In genomic region chr10:83542774-83543291, GRCh38 we compare ENCODE assay signal across 8 cellular contexts.
DNase-seq lines count a peak whose midpoint lies in the region; ATAC-seq, FAIRE-seq and TF ChIP-seq lines count a peak whose summit lies in the region.

No MANE protein-coding gene starts in this region.

- peak; percentile 85 for DNase-seq in NCI-H526 treated with DMSO at 0.1 percent for 48 hours (lab: John Stamatoyannopoulos, UW)
- DNase-seq in nephron progenitor cell: no peak
- DNase-seq in RKO (ENCODE audit: low spot score): no peak
- no peak for DNase-seq in SKM-1 (lab: John Stamatoyannopoulos, UW; ENCODE audit: unreplicated experiment)
- no peak for DNase-seq in RCC 7860 (ENCODE audit: low spot score)

- no peaks in the 10 kb centered on the region for H3K27me3 Mint-ChIP-seq in nephron progenitor cell (ENCODE audit: low read depth, poor library complexity)

- TF ChIP-seq CTCF in nephron progenitor cell (IDR thresholded peaks at IDR 0.05): no peak

- FAIRE-seq in RCC 7860 (lab: Jason Lieb, UNC): no peak

- no peaks in the 10 kb centered on the region for H3K36me3 Mint-ChIP-seq in nephron progenitor cell (ENCODE audit: low read depth)

- H3K4me3 Mint-ChIP-seq in nephron progenitor cell: no peak overlapping the region

- peaks cover 47% of the 10 kb centered on the region for H3K4me1 Mint-ChIP-seq in nephron progenitor cell

- H3K27ac Mint-ChIP-seq in nephron progenitor cell: peak overlapping the region; percentile 49

- no peaks in the 10 kb centered on the region for H3K9me3 Mint-ChIP-seq in nephron progenitor cell

- ATAC-seq in GM18870 (IDR thresholded peaks at IDR 0.05; ENCODE audit: unreplicated experiment) (peak; percentile 54), HG02678 (IDR thresholded peaks at IDR 0.05; ENCODE audit: unreplicated experiment) (peak; percentile 50), HG03159 (IDR thresholded peaks at IDR 0.05; ENCODE audit: unreplicated experiment) (no peak)
